17 cellular contexts compared by ENCODE assay signal in genomic region chr11:68033708-68034045, GRCh38. TPM values are rescaled to one million over a fixed set of nuclear protein-coding genes. Genes with fewer than 3 reads are reported as not detected.
DNase-seq lines count a peak whose midpoint lies in the region; ATAC-seq and TF ChIP-seq lines count a peak whose summit lies in the region.
"Had no signal": no experiment of that assay in that cellular context is flagged by ENCODE, and none has a peak within 500 bp of the region (broad histone marks: within the 10 kb centered on the region; RNA-seq: fewer than 3 reads in every experiment).

No MANE protein-coding gene starts in this region.

- no peak for DNase-seq in CD4-positive, CD25-positive, alpha-beta regulatory T cell
- DNase-seq in activated T-helper 1 cell treated with anti-CD3 and anti-CD28 coated beads, Interleukin-12 subunit alpha, Interleukin-12 subunit beta, Interleukin-2, Interleukin-4 antibody, amounts not matched to agents 30 ng/mL and 10 ng/mL and 1 ng/mL, durations not matched to agents 14 hours and 24 hours and 36 hours (ENCODE audit: low spot score): no peak
- DNase-seq in left ventricle myocardium superior (peak; percentile 82), NCI-H2227 (lab: John Stamatoyannopoulos, UW; ENCODE audit: unreplicated experiment) (no peak), AG08396 (ENCODE audit: low spot score) (no peak)
- DNase-seq: activated CD4-positive, alpha-beta T cell treated with anti-CD3 and anti-CD28 coated beads for 48 hours; activated gamma-delta T cell; mammary epithelial cell; naive B cell; NCI-H187 treated with DMSO at 0.1 percent for 48 hours; NK-92 treated with Interleukin-12 subunit alpha and Interleukin-12 subunit beta, amount 100 ng/mL, for 24 hours; posterior cingulate gyrus; stimulated activated CD4-positive, alpha-beta T cell treated with anti-CD3 and anti-CD28 coated beads, Interleukin-2, amount 100 ng/mL, for 48 hours had no signal

- intact Hi-C loops in activated T-helper 1 cell treated with anti-CD3 and anti-CD28 coated beads, Interleukin-12 subunit alpha, Interleukin-12 subunit beta, Interleukin-2, Interleukin-4 antibody, amounts not matched to agents 30 ng/mL and 10 ng/mL and 1 ng/mL, durations not matched to agents 14 hours and 24 hours and 36 hours (cut with micrococcal nuclease): no loop called here
- intact Hi-C loops in left ventricle myocardium superior (cut with micrococcal nuclease): no loop called here

- H3K4me1 Mint-ChIP-seq in CD4-positive, CD25-positive, alpha-beta regulatory T cell: peaks cover 0 to 48% (median 17%) of the 10 kb centered on the region in 4 donors
- peaks cover 29% of the 10 kb centered on the region for H3K4me1 Mint-ChIP-seq in activated T-helper 1 cell treated with anti-CD3 and anti-CD28 coated beads, Interleukin-12 subunit alpha, Interleukin-12 subunit beta, Interleukin-2, Interleukin-4 antibody, amounts not matched to agents 30 ng/mL and 10 ng/mL and 1 ng/mL, durations not matched to agents 14 hours and 24 hours and 36 hours (ENCODE audit: low read depth)

- TF ChIP-seq CTCF in neutrophil (IDR thresholded peaks at IDR 0.05): no peak

- ATAC-seq in CD4-positive, CD25-positive, alpha-beta regulatory T cell (ENCODE audit: low read depth in 2 of 2): no peak
- ATAC-seq in left ventricle myocardium superior (peak; percentile 50), HG02938 (IDR thresholded peaks at IDR 0.05; ENCODE audit: unreplicated experiment) (no peak), GM21515 (IDR thresholded peaks at IDR 0.05; ENCODE audit: unreplicated experiment) (no peak)

- peaks cover 4% of the 10 kb centered on the region for H3K36me3 Mint-ChIP-seq in CD4-positive, CD25-positive, alpha-beta regulatory T cell
- H3K36me3 Mint-ChIP-seq in activated T-helper 1 cell treated with anti-CD3 and anti-CD28 coated beads, Interleukin-12 subunit alpha, Interleukin-12 subunit beta, Interleukin-2, Interleukin-4 antibody, amounts not matched to agents 30 ng/mL and 10 ng/mL and 1 ng/mL, durations not matched to agents 14 hours and 24 hours and 36 hours (ENCODE audit: low read depth): peaks cover 2% of the 10 kb centered on the region
- H3K36me3 Mint-ChIP-seq: naive B cell had no signal

- no peaks in the 10 kb centered on the region for H3K9me3 ChIP-seq in CD4-positive, CD25-positive, alpha-beta regulatory T cell (ENCODE audit: control insufficient read depth in 2 of 2, low read length in 2 of 2)
- H3K9me3 ChIP-seq in neutrophil: no peaks in the 10 kb centered on the region

- H3K4me3 Mint-ChIP-seq in CD4-positive, CD25-positive, alpha-beta regulatory T cell: peak overlapping the region in 3 of 4 donors; percentile 28 to 40 (median 35)
- peak overlapping the region; percentile 33 for H3K4me3 Mint-ChIP-seq in activated T-helper 1 cell treated with anti-CD3 and anti-CD28 coated beads, Interleukin-12 subunit alpha, Interleukin-12 subunit beta, Interleukin-2, Interleukin-4 antibody, amounts not matched to agents 30 ng/mL and 10 ng/mL and 1 ng/mL, durations not matched to agents 14 hours and 24 hours and 36 hours

- H3K4me3 ChIP-seq in CD4-positive, CD25-positive, alpha-beta regulatory T cell (ENCODE audit: low read depth, low read length): no peak overlapping the region
- H3K4me3 ChIP-seq in neutrophil (ENCODE audit: low read depth in 1 of 2, low read length in 1 of 2): no peak overlapping the region
- H3K4me3 ChIP-seq: skin epidermis had no signal

- H3K36me3 ChIP-seq in CD4-positive, CD25-positive, alpha-beta regulatory T cell (ENCODE audit: control insufficient read depth, insufficient read depth, low read length): peaks cover 5% of the 10 kb centered on the region
- H3K36me3 ChIP-seq in neutrophil: peaks cover 2% of the 10 kb centered on the region

- H3K9me3 Mint-ChIP-seq in CD4-positive, CD25-positive, alpha-beta regulatory T cell: peaks cover 0 to 2% (median 0%) of the 10 kb centered on the region in 7 donors
- no peaks in the 10 kb centered on the region for H3K9me3 Mint-ChIP-seq in activated T-helper 1 cell treated with anti-CD3 and anti-CD28 coated beads, Interleukin-12 subunit alpha, Interleukin-12 subunit beta, Interleukin-2, Interleukin-4 antibody, amounts not matched to agents 30 ng/mL and 10 ng/mL and 1 ng/mL, durations not matched to agents 14 hours and 24 hours and 36 hours
- H3K9me3 Mint-ChIP-seq: naive B cell had no signal

- peaks cover 6% of the 10 kb centered on the region for H3K27me3 Mint-ChIP-seq in CD4-positive, CD25-positive, alpha-beta regulatory T cell
- H3K27me3 Mint-ChIP-seq in activated T-helper 1 cell treated with anti-CD3 and anti-CD28 coated beads, Interleukin-12 subunit alpha, Interleukin-12 subunit beta, Interleukin-2, Interleukin-4 antibody, amounts not matched to agents 30 ng/mL and 10 ng/mL and 1 ng/mL, durations not matched to agents 14 hours and 24 hours and 36 hours (ENCODE audit: insufficient read depth): no peaks in the 10 kb centered on the region

- no peak overlapping the region for H3K27ac ChIP-seq in CD4-positive, CD25-positive, alpha-beta regulatory T cell (ENCODE audit: insufficient read depth, low read length, poor library complexity, severe bottlenecking)
- peak overlapping the region; percentile 23 for H3K27ac ChIP-seq in neutrophil

- peaks cover 49% of the 10 kb centered on the region for H3K4me1 ChIP-seq in CD4-positive, CD25-positive, alpha-beta regulatory T cell (ENCODE audit: control insufficient read depth, insufficient read depth, low read length, poor library complexity, severe bottlenecking)
- peaks cover 65 to 73% of the 10 kb centered on the region in 2 experiments for H3K4me1 ChIP-seq in neutrophil (ENCODE audit: control insufficient read depth in 1 of 2, insufficient read depth in 1 of 2, low read depth in 1 of 2, low read length in 1 of 2)

- H3K27ac Mint-ChIP-seq in CD4-positive, CD25-positive, alpha-beta regulatory T cell: peak overlapping the region in 1 of 3 donors; percentile 25
- H3K27ac Mint-ChIP-seq in activated T-helper 1 cell treated with anti-CD3 and anti-CD28 coated beads, Interleukin-12 subunit alpha, Interleukin-12 subunit beta, Interleukin-2, Interleukin-4 antibody, amounts not matched to agents 30 ng/mL and 10 ng/mL and 1 ng/mL, durations not matched to agents 14 hours and 24 hours and 36 hours: no peak overlapping the region

- no peaks in the 10 kb centered on the region for H3K27me3 ChIP-seq in CD4-positive, CD25-positive, alpha-beta regulatory T cell (ENCODE audit: control insufficient read depth, insufficient read depth, low read length)
- H3K27me3 ChIP-seq in neutrophil: no peaks in the 10 kb centered on the region

RNA-seq across cellular contexts. Expression of gene NDUFS8, which starts 3.2 kb away (rescaled TPM):
- 66.6 TPM for total RNA-seq in CD4-positive, CD25-positive, alpha-beta regulatory T cell
- 100 to 1,000 TPM; 142 to 166 (median 152) TPM for polyA plus RNA-seq in CD4-positive, CD25-positive, alpha-beta regulatory T cell
- total RNA-seq in activated T-helper 1 cell treated with anti-CD3 and anti-CD28 coated beads, Interleukin-12 subunit alpha, Interleukin-12 subunit beta, Interleukin-2, Interleukin-4 antibody, amounts not matched to agents 30 ng/mL and 10 ng/mL and 1 ng/mL, durations not matched to agents 14 hours and 24 hours and 36 hours: 137 and 144 TPM in 2 replicates
- 514 TPM for total RNA-seq in left ventricle myocardium superior

RNA-seq across cellular contexts. Expression of gene TCIRG1, which starts 5.1 kb away (rescaled TPM):
- total RNA-seq in CD4-positive, CD25-positive, alpha-beta regulatory T cell: 290 TPM
- 10 to 100 TPM; 33.3 to 63.2 (median 46.2) TPM for polyA plus RNA-seq in CD4-positive, CD25-positive, alpha-beta regulatory T cell
- total RNA-seq in activated T-helper 1 cell treated with anti-CD3 and anti-CD28 coated beads, Interleukin-12 subunit alpha, Interleukin-12 subunit beta, Interleukin-2, Interleukin-4 antibody, amounts not matched to agents 30 ng/mL and 10 ng/mL and 1 ng/mL, durations not matched to agents 14 hours and 24 hours and 36 hours: 142 and 152 TPM in 2 replicates
- 25.8 TPM for total RNA-seq in left ventricle myocardium superior

RNA-seq across cellular contexts. Expression of gene ALDH3B1, which starts 23.6 kb away (rescaled TPM):
- total RNA-seq in CD4-positive, CD25-positive, alpha-beta regulatory T cell: not detected
- polyA plus RNA-seq in CD4-positive, CD25-positive, alpha-beta regulatory T cell: not detected
- not detected in 2 replicates for total RNA-seq in activated T-helper 1 cell treated with anti-CD3 and anti-CD28 coated beads, Interleukin-12 subunit alpha, Interleukin-12 subunit beta, Interleukin-2, Interleukin-4 antibody, amounts not matched to agents 30 ng/mL and 10 ng/mL and 1 ng/mL, durations not matched to agents 14 hours and 24 hours and 36 hours
- 4.9 TPM for total RNA-seq in left ventricle myocardium superior

RNA-seq across cellular contexts. Expression of gene UNC93B1, which starts 29.8 kb away (rescaled TPM):
- total RNA-seq in CD4-positive, CD25-positive, alpha-beta regulatory T cell: 19.0 TPM
- polyA plus RNA-seq in CD4-positive, CD25-positive, alpha-beta regulatory T cell: 10 to 100 TPM; 12.8 to 16.0 (median 13.9) TPM
- total RNA-seq in activated T-helper 1 cell treated with anti-CD3 and anti-CD28 coated beads, Interleukin-12 subunit alpha, Interleukin-12 subunit beta, Interleukin-2, Interleukin-4 antibody, amounts not matched to agents 30 ng/mL and 10 ng/mL and 1 ng/mL, durations not matched to agents 14 hours and 24 hours and 36 hours: 13.9 and 14.8 TPM in 2 replicates
- total RNA-seq in left ventricle myocardium superior: 7.6 TPM
